35 cellular contexts compared by ENCODE assay signal in the genomic region with DNA sequence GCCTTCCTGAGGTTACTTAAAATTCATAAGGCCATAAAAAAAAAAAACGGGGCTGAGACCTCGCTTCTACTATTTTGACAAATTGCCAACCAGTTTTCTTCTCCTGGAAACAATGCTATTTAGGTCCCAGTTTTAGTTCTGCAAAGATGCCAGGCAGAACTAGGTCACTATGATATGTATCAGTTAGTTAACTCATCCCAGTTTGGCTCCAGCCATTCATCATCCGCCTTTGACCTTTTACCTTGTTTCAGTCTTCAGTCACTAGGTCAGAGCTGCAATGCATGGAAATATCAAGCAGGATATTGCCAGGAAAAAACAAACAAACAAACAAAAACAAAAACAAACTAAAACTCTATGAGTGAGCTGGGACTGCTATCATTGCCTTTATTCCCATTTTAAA. TPM values are rescaled to one million over a fixed set of nuclear protein-coding genes. Genes with fewer than 3 reads are reported as not detected.
DNase-seq lines count a peak whose midpoint lies in the region; ATAC-seq and TF ChIP-seq lines count a peak whose summit lies in the region.
"Had no signal": no experiment of that assay in that cellular context is flagged by ENCODE, and none has a peak within 500 bp of the region (broad histone marks: within the 10 kb centered on the region; RNA-seq: fewer than 3 reads in every experiment).

No MANE protein-coding gene starts in this region.

- H3K4me1 ChIP-seq in adrenal gland (replicated peaks in 1 of 2): peaks cover 5 to 19% of the 10 kb centered on the region in 2 donors
- H3K4me1 ChIP-seq in body of pancreas: peaks cover 13% of the 10 kb centered on the region
- H3K4me1 ChIP-seq: A549; BE2C; BLaER1; BLaER1 treated with 17β-estradiol and CSF1 and Interleukin-3, amounts not matched to agents 10 nM and 100 nM; Caco-2 had no signal

- peaks cover 12% of the 10 kb centered on the region for H3K4me1 Mint-ChIP-seq in stimulated activated effector memory CD8-positive, alpha-beta T cell treated with anti-CD3 and anti-CD28 coated beads, Interleukin-12 subunit alpha, Interleukin-12 subunit beta, amount 100 ng/mL, for 72 hours
- H3K4me1 Mint-ChIP-seq: B cell; CD14-positive monocyte; CD4-positive, CD25-positive, alpha-beta regulatory T cell had no signal

- H3K27me3 ChIP-seq in adrenal gland (no peaks in the 10 kb centered on the region), body of pancreas (no peaks in the 10 kb centered on the region)
- H3K27me3 ChIP-seq: BE2C; BLaER1; BLaER1 treated with 17β-estradiol and CSF1 and Interleukin-3, amounts not matched to agents 10 nM and 100 nM had no signal

- H3K36me3 Mint-ChIP-seq in stimulated activated effector memory CD8-positive, alpha-beta T cell treated with anti-CD3 and anti-CD28 coated beads, Interleukin-12 subunit alpha, Interleukin-12 subunit beta, amount 100 ng/mL, for 72 hours: no peaks in the 10 kb centered on the region
- H3K36me3 Mint-ChIP-seq: CD14-positive monocyte had no signal

- no peak overlapping the region for H3K27ac ChIP-seq in adrenal gland
- peak overlapping the region in 3 of 4 donors; percentile 14 to 42 (median 16) for H3K27ac ChIP-seq in body of pancreas
- peak overlapping the region; percentile 7 for H3K27ac ChIP-seq in substantia nigra (ENCODE audit: low read depth, low read length, poor library complexity, severe bottlenecking)
- H3K27ac ChIP-seq: 22Rv1; A549; BLaER1; BLaER1 treated with 17β-estradiol and CSF1 and Interleukin-3, amounts not matched to agents 10 nM and 100 nM; C4-2B had no signal

- H3K4me3 ChIP-seq in adrenal gland (no peak overlapping the region), body of pancreas (no peak overlapping the region)
- H3K4me3 ChIP-seq: A549; BLaER1; BLaER1 treated with 17β-estradiol and CSF1 and Interleukin-3, amounts not matched to agents 10 nM and 100 nM had no signal

- H3K36me3 ChIP-seq in adrenal gland (replicated peaks in 1 of 2) (no peaks in the 10 kb centered on the region), body of pancreas (replicated peaks in 1 of 2; ENCODE audit: insufficient read depth in 1 of 2, low read depth in 2 of 2) (no peaks in the 10 kb centered on the region)
- H3K36me3 ChIP-seq: BE2C; BLaER1; BLaER1 treated with 17β-estradiol and CSF1 and Interleukin-3, amounts not matched to agents 10 nM and 100 nM had no signal

- ATAC-seq in body of pancreas: no peak
- ATAC-seq in left lobe of liver: peak; percentile 54
- ATAC-seq in stimulated activated effector memory CD8-positive, alpha-beta T cell treated with anti-CD3 and anti-CD28 coated beads, Interleukin-12 subunit alpha, Interleukin-12 subunit beta, amount 100 ng/mL, for 72 hours: no peak
- ATAC-seq: A549; CD8-positive, alpha-beta T cell had no signal

- no peak overlapping the region for H3K27ac Mint-ChIP-seq in stimulated activated effector memory CD8-positive, alpha-beta T cell treated with anti-CD3 and anti-CD28 coated beads, Interleukin-12 subunit alpha, Interleukin-12 subunit beta, amount 100 ng/mL, for 72 hours
- H3K27ac Mint-ChIP-seq: B cell; CD14-positive monocyte; CD4-positive, alpha-beta memory T cell; CD4-positive, alpha-beta T cell; CD4-positive, CD25-positive, alpha-beta regulatory T cell; CD8-positive, alpha-beta memory T cell; CD8-positive, alpha-beta T cell had no signal

- 25 to 42% (median 38%) methylated on average over 3 of the region's 3 CpGs for WGBS in adrenal gland, 4 donors
- WGBS in body of pancreas, 2 donors: 61 to 69% methylated on average over 3 of the region's 3 CpGs

- TF ChIP-seq CTCF in adrenal gland (IDR thresholded peaks at IDR 0.05) (no peak), body of pancreas (IDR thresholded peaks at IDR 0.05) (no peak)

- H3K9me3 ChIP-seq in adrenal gland (replicated peaks in 1 of 3) (peaks cover 0 to 4% (median 0%) of the 10 kb centered on the region in 3 donors), body of pancreas (no peaks in the 10 kb centered on the region)
- H3K9me3 ChIP-seq: A549, BE2C had no signal

- DNase-seq in adrenal gland: peak in 4 of 7 donors; percentile 15 to 57 (median 34)
- DNase-seq in body of pancreas: no peak
- DNase-seq in left lobe of liver (ENCODE audit: low spot score): no peak
- DNase-seq in substantia nigra (lab: John Stamatoyannopoulos, UW): no peak
- DNase-seq in activated CD8-positive, alpha-beta memory T cell treated with anti-CD3 and anti-CD28 coated beads, Interleukin-2, amount 50 U/mL, for 48 hours: no peak
- no peak for DNase-seq in NCI-H1417 (lab: John Stamatoyannopoulos, UW)
- no peak for DNase-seq in CD1c-positive myeloid dendritic cell (ENCODE audit: extremely low spot score)
- no peak for DNase-seq in stimulated activated effector memory CD8-positive, alpha-beta T cell treated with anti-CD3 and anti-CD28 coated beads, Interleukin-12 subunit alpha, Interleukin-12 subunit beta, amount 100 ng/mL, for 72 hours (ENCODE audit: low spot score in 2 of 2)
- DNase-seq: 8988T; ACHN; AML-193; BE2C; C1 segment of cervical spinal cord; Caco-2; Calu3; CD4-positive, alpha-beta memory T cell; CD4-positive, alpha-beta T cell; CD4-positive, CD25-positive, alpha-beta regulatory T cell; CD8-positive, alpha-beta memory T cell; CD8-positive, alpha-beta T cell; COR-L47; DMS 273 treated with DMSO at 0.1 percent for 48 hours; DMS153; DMS79; DMS79 treated with DMSO at 0.1 percent for 48 hours; DND-41; EL had no signal

- H3K9me3 Mint-ChIP-seq in stimulated activated effector memory CD8-positive, alpha-beta T cell treated with anti-CD3 and anti-CD28 coated beads, Interleukin-12 subunit alpha, Interleukin-12 subunit beta, amount 100 ng/mL, for 72 hours: peaks cover 9% of the 10 kb centered on the region

- TF ChIP-seq POLR2A in adrenal gland (IDR thresholded peaks at IDR 0.05) (no peak), body of pancreas (IDR thresholded peaks at IDR 0.05) (no peak)

- intact Hi-C loops in adrenal gland (cut with DNase I): no loop called here
- intact Hi-C loops in body of pancreas (cut with DNase I): loop anchor here (10.0 kb wide), 1 partner anchor 85 kb away; no protein-coding TSS in a partner anchor

- H3K4me3 Mint-ChIP-seq in stimulated activated effector memory CD8-positive, alpha-beta T cell treated with anti-CD3 and anti-CD28 coated beads, Interleukin-12 subunit alpha, Interleukin-12 subunit beta, amount 100 ng/mL, for 72 hours: no peak overlapping the region
- H3K4me3 Mint-ChIP-seq: B cell; CD14-positive monocyte; CD4-positive, alpha-beta memory T cell; CD4-positive, alpha-beta T cell; CD4-positive, CD25-positive, alpha-beta regulatory T cell; CD8-positive, alpha-beta memory T cell; CD8-positive, alpha-beta T cell had no signal

RNA-seq across cellular contexts. Expression of gene ENPP4, which starts 29.8 kb away (rescaled TPM):
- total RNA-seq in adrenal gland (10 to 100 TPM; 10.8 to 31.0 (median 15.5) TPM), body of pancreas (1 to 10 TPM; 5.9 to 9.9 TPM), left lobe of liver (3.8 TPM)
- 10 to 100 TPM in 1 of 3 donors, 1 to 10 TPM in 2; 2.3 to 13.9 (median 4.4) TPM for polyA plus RNA-seq in adrenal gland
- total RNA-seq: A172 had no signal

Comparison
In these comparisons a context has a peak if more than half of its experiments do, and no peak if none do; other contexts are left out.
1. DNase-seq: peak in adrenal gland (4 of 7); none in body of pancreas (0 of 4), left lobe of liver (single experiment), substantia nigra (0 of 49), activated CD8-positive, alpha-beta memory T cell treated with anti-CD3 and anti-CD28 coated beads, Interleukin-2, amount 50 U/mL, for 48 hours (single experiment), NCI-H1417 (0 of 3), CD1c-positive myeloid dendritic cell (single experiment) and stimulated activated effector memory CD8-positive, alpha-beta T cell treated with anti-CD3 and anti-CD28 coated beads, Interleukin-12 subunit alpha, Interleukin-12 subunit beta, amount 100 ng/mL, for 72 hours (0 of 2).
2. H3K27ac ChIP-seq: peak in body of pancreas (3 of 4) and substantia nigra (single experiment); none in adrenal gland (0 of 5).